19 cellular contexts compared by ENCODE assay signal in genomic region chr14:80403036-80403435, GRCh38.
DNase-seq lines count a peak whose midpoint lies in the region; ATAC-seq, FAIRE-seq and TF ChIP-seq lines count a peak whose summit lies in the region.
"Had no signal": no experiment of that assay in that cellular context is flagged by ENCODE, and none has a peak within 500 bp of the region (broad histone marks: within the 10 kb centered on the region; RNA-seq: fewer than 3 reads in every experiment).

No MANE protein-coding gene starts in this region.

- peaks cover 2% of the 10 kb centered on the region for H3K36me3 Mint-ChIP-seq in astrocyte (ENCODE audit: low read depth, unreplicated experiment)
- H3K36me3 Mint-ChIP-seq: CD4-positive, CD25-positive, alpha-beta regulatory T cell had no signal

- no peak overlapping the region for H3K4me3 ChIP-seq in astrocyte (ENCODE audit: insufficient read depth, low read depth, low read length)
- H3K4me3 ChIP-seq in smooth muscle cell, result no peak overlapping the region
- H3K4me3 ChIP-seq: BLaER1 treated with 17β-estradiol and CSF1 and Interleukin-3, amounts not matched to agents 10 nM and 100 nM; HAP-1 had no signal

- H3K27me3 Mint-ChIP-seq in astrocyte (ENCODE audit: low read depth, unreplicated experiment), result peaks cover 2% of the 10 kb centered on the region

- H3K79me2 ChIP-seq in astrocyte (ENCODE audit: insufficient read depth, low read length) (no peaks in the 10 kb centered on the region), smooth muscle cell (ENCODE audit: low read depth) (no peaks in the 10 kb centered on the region)

- H3K27ac Mint-ChIP-seq in astrocyte (ENCODE audit: unreplicated experiment), result no peak overlapping the region
- H3K27ac Mint-ChIP-seq: CD4-positive, CD25-positive, alpha-beta regulatory T cell had no signal

- H4K20me1 ChIP-seq in astrocyte (ENCODE audit: insufficient read depth, low read length), result no peaks in the 10 kb centered on the region
- no peaks in the 10 kb centered on the region for H4K20me1 ChIP-seq in smooth muscle cell (ENCODE audit: low read depth)
- H4K20me1 ChIP-seq: BLaER1 treated with 17β-estradiol and CSF1 and Interleukin-3, amounts not matched to agents 10 nM and 100 nM had no signal

- no peak overlapping the region for H3K4me2 ChIP-seq in astrocyte (ENCODE audit: low read length)
- H3K4me2 ChIP-seq in smooth muscle cell, result no peak overlapping the region
- H3K4me2 ChIP-seq: BLaER1 treated with 17β-estradiol and CSF1 and Interleukin-3, amounts not matched to agents 10 nM and 100 nM had no signal

- ATAC-seq in sciatic nerve (no peak), omental fat pad (ENCODE audit: low FRiP score) (no peak)
- ATAC-seq: HepG2 had no signal

- FAIRE-seq in astrocyte (lab: Jason Lieb, UNC), result no peak
- FAIRE-seq: G401.6, GM12891, H1, HepG2, HTR-8/SVneo had no signal

- no peak overlapping the region for H3K4me3 Mint-ChIP-seq in astrocyte (ENCODE audit: unreplicated experiment)
- H3K4me3 Mint-ChIP-seq: CD4-positive, CD25-positive, alpha-beta regulatory T cell had no signal

- H3K27ac ChIP-seq in astrocyte (ENCODE audit: low read depth, low read length) (no peak overlapping the region), smooth muscle cell (ENCODE audit: low read depth) (peak overlapping the region; percentile 5)
- H3K27ac ChIP-seq: BLaER1 treated with 17β-estradiol and CSF1 and Interleukin-3, amounts not matched to agents 10 nM and 100 nM had no signal

- no peaks in the 10 kb centered on the region for H3K9me3 ChIP-seq in astrocyte (ENCODE audit: insufficient read depth, low read depth, low read length)
- H3K9me3 ChIP-seq in smooth muscle cell (replicated peaks; ENCODE audit: low read depth), result no peaks in the 10 kb centered on the region
- H3K9me3 ChIP-seq: HAP-1 had no signal

- 87% methylated on average over 1 of the region's 1 CpG for WGBS in smooth muscle cell (ENCODE audit: low lambda C conversion rate)

- DNase-seq in NCI-H748 (lab: John Stamatoyannopoulos, UW; ENCODE audit: unreplicated experiment), result peak; percentile 15
- DNase-seq in NCI-H748 treated with DMSO at 0.1 percent for 48 hours (lab: John Stamatoyannopoulos, UW), result no peak
- DNase-seq in astrocyte (ENCODE audit: low read depth), result peak; percentile 4
- DNase-seq in glomerular visceral epithelial cell (ENCODE audit: extremely low spot score), result peak; percentile 70
- DNase-seq in smooth muscle cell (lab: John Stamatoyannopoulos, UW; ENCODE audit: unreplicated experiment), result no peak
- no peak for DNase-seq in NCI-H69 (lab: John Stamatoyannopoulos, UW)
- no peak for DNase-seq in sciatic nerve (ENCODE audit: low spot score)
- DNase-seq in omental fat pad (ENCODE audit: low spot score), result no peak
- DNase-seq: 8988T; CD4-positive, CD25-positive, alpha-beta regulatory T cell; DMS 273 treated with DMSO at 0.1 percent for 48 hours; EL had no signal

- TF ChIP-seq CTCF in astrocyte (IDR thresholded peaks at IDR 0.05; ENCODE audit: insufficient read depth, low read depth, low read length), result no peak
- no peak for TF ChIP-seq CTCF in smooth muscle cell (IDR thresholded peaks at IDR 0.05; ENCODE audit: borderline replicate concordance, insufficient read depth, poor library complexity, severe bottlenecking)
- no peak for TF ChIP-seq CTCF in omental fat pad (IDR thresholded peaks at IDR 0.05)

- H2AFZ ChIP-seq in astrocyte (ENCODE audit: low read depth, low read length) (no peak overlapping the region), smooth muscle cell (ENCODE audit: low read depth) (no peak overlapping the region)

- H3K27me3 ChIP-seq in astrocyte (ENCODE audit: insufficient read depth, low read length) (no peaks in the 10 kb centered on the region), smooth muscle cell (ENCODE audit: low read depth) (no peaks in the 10 kb centered on the region)
- H3K27me3 ChIP-seq: BLaER1 treated with 17β-estradiol and CSF1 and Interleukin-3, amounts not matched to agents 10 nM and 100 nM had no signal

- no peak overlapping the region for H3K9ac ChIP-seq in astrocyte (ENCODE audit: low read length)
- no peak overlapping the region for H3K9ac ChIP-seq in smooth muscle cell (ENCODE audit: low read depth)
- H3K9ac ChIP-seq: BLaER1 treated with 17β-estradiol and CSF1 and Interleukin-3, amounts not matched to agents 10 nM and 100 nM had no signal

- H3F3A ChIP-seq in smooth muscle cell (ENCODE audit: low read depth), result no peaks in the 10 kb centered on the region

- H3K4me1 Mint-ChIP-seq in astrocyte (ENCODE audit: low read depth, unreplicated experiment), result no peaks in the 10 kb centered on the region
- H3K4me1 Mint-ChIP-seq: CD4-positive, CD25-positive, alpha-beta regulatory T cell had no signal

- intact Hi-C loops in sciatic nerve (cut with DNase I), result no loop called here

- H3K36me3 ChIP-seq in astrocyte (ENCODE audit: insufficient read depth, low read length) (no peaks in the 10 kb centered on the region), smooth muscle cell (ENCODE audit: low read depth) (no peaks in the 10 kb centered on the region)
- H3K36me3 ChIP-seq: BLaER1 treated with 17β-estradiol and CSF1 and Interleukin-3, amounts not matched to agents 10 nM and 100 nM; HAP-1 had no signal

- H3K9me3 Mint-ChIP-seq in astrocyte (ENCODE audit: unreplicated experiment), result no peaks in the 10 kb centered on the region

- H3K4me1 ChIP-seq in astrocyte (ENCODE audit: insufficient read depth, low read length), result no peaks in the 10 kb centered on the region
- H3K4me1 ChIP-seq in smooth muscle cell (ENCODE audit: low read depth), result no peaks in the 10 kb centered on the region
- H3K4me1 ChIP-seq: BLaER1 treated with 17β-estradiol and CSF1 and Interleukin-3, amounts not matched to agents 10 nM and 100 nM; HAP-1 had no signal

Comparison
In these comparisons a context has a peak if more than half of its experiments do, and no peak if none do; other contexts are left out.
1. DNase-seq: peak in NCI-H748 (single experiment), astrocyte (single experiment) and glomerular visceral epithelial cell (single experiment); none in NCI-H748 treated with DMSO at 0.1 percent for 48 hours (single experiment), smooth muscle cell (single experiment), NCI-H69 (single experiment), sciatic nerve (single experiment) and omental fat pad (single experiment).